21 cellular contexts compared by ENCODE assay signal in genomic region chr17:45423304-45423703, GRCh38.
"Had no signal": no experiment of that assay in that cellular context is flagged by ENCODE, and none has a peak within 500 bp of the region (broad histone marks: within the 10 kb centered on the region; RNA-seq: fewer than 3 reads in every experiment).

No MANE protein-coding gene starts in this region.

- H3K4me2 ChIP-seq: SK-N-SH had no signal

- H3K9me2 ChIP-seq: SK-N-SH had no signal

- H3K27me3 ChIP-seq: left lung, pancreas had no signal

- ATAC-seq: activated CD8-positive, alpha-beta T cell treated with anti-CD3 and anti-CD28 coated beads for 36 hours; activated naive CD8-positive, alpha-beta T cell treated with anti-CD3 and anti-CD28 coated beads, Interleukin-2, amount 50 U/mL, for 24 hours; left lung; naive thymus-derived CD4-positive, alpha-beta T cell; pancreas; sciatic nerve had no signal

- H3K9ac ChIP-seq: SK-N-SH had no signal

- H3K9me3 ChIP-seq: left lung, pancreas, SK-N-SH had no signal

- H3K36me3 ChIP-seq: brain microvascular endothelial cell, pancreas had no signal

- H3K27ac ChIP-seq: brain microvascular endothelial cell, coronary artery, pancreas had no signal

- DNase-seq: activated CD4-positive, alpha-beta T cell treated with anti-CD3 and anti-CD28 coated beads, Interleukin-2, amount 10 ng/mL, durations not matched to agents 24 days and 14 days; activated CD8-positive, alpha-beta T cell treated with anti-CD3 and anti-CD28 coated beads for 36 hours; activated naive CD4-positive, alpha-beta T cell treated with anti-CD3 and anti-CD28 coated beads for 36 hours; activated naive CD8-positive, alpha-beta T cell treated with anti-CD3 and anti-CD28 coated beads, Interleukin-2, amount 50 U/mL, for 24 hours; activated T-cell treated with anti-CD3 and anti-CD28 coated beads, Interleukin-2, amount 50 U/mL, for 24 hours; anterior cingulate cortex; brain microvascular endothelial cell; effector CD8-positive, alpha-beta T cell; foreskin melanocyte; naive thymus-derived CD4-positive, alpha-beta T cell; pancreas; SK-N-SH; stimulated activated CD4-positive, alpha-beta T cell treated with anti-CD3 and anti-CD28 coated beads, Interleukin-4, amount 100 ng/mL, for 24 hours; stimulated activated naive CD4-positive, alpha-beta T cell had no signal

- FAIRE-seq: pancreas had no signal

- H3K4me3 ChIP-seq: coronary artery, left lung, pancreas had no signal

- H3K9me3 Mint-ChIP-seq: activated CD4-positive, alpha-beta T cell treated with anti-CD3 and anti-CD28 coated beads, Interleukin-2, amount 10 ng/mL, durations not matched to agents 24 days and 14 days; activated CD8-positive, alpha-beta T cell treated with anti-CD3 and anti-CD28 coated beads for 36 hours; activated naive CD4-positive, alpha-beta T cell treated with anti-CD3 and anti-CD28 coated beads for 36 hours; activated naive CD8-positive, alpha-beta T cell treated with anti-CD3 and anti-CD28 coated beads, Interleukin-2, amount 50 U/mL, for 24 hours; activated T-cell treated with anti-CD3 and anti-CD28 coated beads, Interleukin-2, amount 50 U/mL, for 24 hours; activated T-helper 2 cell treated with anti-CD3 and anti-CD28 coated beads, Interferon-gamma antibody, Interleukin-2, Interleukin-4, amounts not matched to agents 10 μg/mL and 5 μg/mL and 100 μg/mL, durations not matched to agents 14 hours and 24 hours and 36 hours; central memory CD8-positive, alpha-beta T cell; memory B cell; T-helper 2 cell treated with Interferon-gamma antibody and Interleukin-4, amounts not matched to agents 5 μg/mL and 100 μg/mL, for 36 hours had no signal

- H3K27me3 Mint-ChIP-seq: activated naive CD8-positive, alpha-beta T cell treated with anti-CD3 and anti-CD28 coated beads, Interleukin-2, amount 50 U/mL, for 24 hours; central memory CD8-positive, alpha-beta T cell; memory B cell; naive thymus-derived CD4-positive, alpha-beta T cell had no signal

- H3K36me3 Mint-ChIP-seq: memory B cell had no signal

- H3K27ac Mint-ChIP-seq: activated CD4-positive, alpha-beta T cell treated with anti-CD3 and anti-CD28 coated beads, Interleukin-2, amount 10 ng/mL, durations not matched to agents 24 days and 14 days; activated CD8-positive, alpha-beta T cell treated with anti-CD3 and anti-CD28 coated beads for 36 hours; activated naive CD4-positive, alpha-beta T cell treated with anti-CD3 and anti-CD28 coated beads for 36 hours; activated naive CD8-positive, alpha-beta T cell treated with anti-CD3 and anti-CD28 coated beads, Interleukin-2, amount 50 U/mL, for 24 hours; activated T-cell treated with anti-CD3 and anti-CD28 coated beads, Interleukin-2, amount 50 U/mL, for 24 hours; activated T-helper 2 cell treated with anti-CD3 and anti-CD28 coated beads, Interferon-gamma antibody, Interleukin-2, Interleukin-4, amounts not matched to agents 10 μg/mL and 5 μg/mL and 100 μg/mL, durations not matched to agents 14 hours and 24 hours and 36 hours; memory B cell; T-helper 2 cell treated with Interferon-gamma antibody and Interleukin-4, amounts not matched to agents 5 μg/mL and 100 μg/mL, for 36 hours had no signal

- H3K4me3 Mint-ChIP-seq: activated CD4-positive, alpha-beta T cell treated with anti-CD3 and anti-CD28 coated beads, Interleukin-2, amount 10 ng/mL, durations not matched to agents 24 days and 14 days; activated CD8-positive, alpha-beta T cell treated with anti-CD3 and anti-CD28 coated beads for 36 hours; activated naive CD4-positive, alpha-beta T cell treated with anti-CD3 and anti-CD28 coated beads for 36 hours; activated naive CD8-positive, alpha-beta T cell treated with anti-CD3 and anti-CD28 coated beads, Interleukin-2, amount 50 U/mL, for 24 hours; activated T-cell treated with anti-CD3 and anti-CD28 coated beads, Interleukin-2, amount 50 U/mL, for 24 hours; central memory CD8-positive, alpha-beta T cell; memory B cell; naive thymus-derived CD4-positive, alpha-beta T cell; T-helper 2 cell treated with Interferon-gamma antibody and Interleukin-4, amounts not matched to agents 5 μg/mL and 100 μg/mL, for 36 hours had no signal
